ENCODE assay signal across 1 cellular context in the genomic region with DNA sequence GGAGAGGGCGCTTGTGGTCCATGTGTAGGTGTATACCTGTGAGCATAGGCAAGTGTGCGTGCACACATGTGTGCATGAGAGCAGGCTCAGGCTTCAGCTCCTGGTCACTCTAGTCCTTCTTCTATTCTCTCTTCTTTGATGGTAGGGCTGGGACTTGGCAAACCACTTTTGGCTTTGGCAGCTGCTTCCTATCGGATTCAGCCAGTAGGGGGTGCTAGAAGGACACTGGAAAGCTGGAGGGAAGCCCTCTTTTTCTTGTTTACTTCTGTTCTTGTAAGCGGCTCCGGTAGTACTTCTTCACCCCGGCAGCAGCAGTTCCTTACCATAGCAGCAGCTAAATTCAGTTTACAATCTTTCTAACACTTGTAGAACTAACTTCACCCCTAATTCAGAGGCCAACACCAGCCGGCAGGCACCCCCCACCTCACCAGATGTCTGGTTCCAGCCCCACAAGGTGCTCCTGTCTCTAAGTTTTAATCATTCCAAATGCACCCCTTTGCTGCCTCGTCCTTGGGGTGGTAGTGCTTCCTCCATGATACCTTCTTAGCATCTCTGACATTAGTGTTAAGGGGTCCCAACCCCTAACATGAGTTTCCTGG.
TF ChIP-seq lines count a peak whose summit lies in the region.

No MANE protein-coding gene starts in this region.

TF ChIP-seq in K562, 482 proteins besides CTCF, POLR2A, EP300 and RAD21 (continues in another document):
- TF ChIP-seq ATF1 (CRISPR knock-in tag; IDR thresholded peaks at IDR 0.05) (no peak), ATF1 (tag; IDR thresholded peaks at IDR 0.05) (no peak), ETV1 (tag; conservative IDR thresholded peaks at IDR 0.05; ENCODE audit: low read depth) (peak; percentile 30; the same call in 1 of the 2 replicates), SMARCA5 (IDR thresholded peaks at IDR 0.05) (no peak), STAG1 (CRISPR knock-in tag; IDR thresholded peaks at IDR 0.05; ENCODE audit: borderline replicate concordance) (peak; percentile 63), POLR3A (IDR thresholded peaks at IDR 0.05; ENCODE audit: borderline replicate concordance, extremely low read depth, insufficient read depth, insufficient read length) (no peak), RBM25 (IDR thresholded peaks at IDR 0.05; ENCODE audit: low read depth, low read length, severe bottlenecking) (no peak), RB1 (IDR thresholded peaks at IDR 0.05; ENCODE audit: low read depth) (0 out of 2 replicates have a peak, but pooled peaks have one; percentile 22), FOS (IDR thresholded peaks at IDR 0.05; ENCODE audit: extremely low read depth, insufficient read length) (no peak), FOXK1 (CRISPR knock-in tag; IDR thresholded peaks at IDR 0.05; ENCODE audit: borderline replicate concordance) (peak; percentile 67; the same call in 1 of the 2 replicates), FOXA3 (CRISPR knock-in tag; conservative IDR thresholded peaks at IDR 0.05 in 1 of 2, IDR thresholded peaks at IDR 0.05 in 1 of 2) (peak; percentile 35 to 55; a peak in 2 of 4 replicates), RBBP5 (IDR thresholded peaks at IDR 0.05; ENCODE audit: borderline replicate concordance, insufficient read depth, low read length, poor library complexity, severe bottlenecking) (no peak), MLLT1 (IDR thresholded peaks at IDR 0.05) (no peak), HCFC1 (IDR thresholded peaks at IDR 0.05; ENCODE audit: low read depth, low read length) (0 out of 2 replicates have a peak, but pooled peaks have one; percentile 35), USF2 (CRISPR knock-in tag; IDR thresholded peaks at IDR 0.05) (no peak), FOXK2 (conservative IDR thresholded peaks at IDR 0.05 in 1 of 2, IDR thresholded peaks at IDR 0.05 in 1 of 2; ENCODE audit: low read depth in 2 of 2) (peak; percentile 90 to 93), XRCC5 (IDR thresholded peaks at IDR 0.05; ENCODE audit: low read depth, low read length) (no peak), ZNF146 (CRISPR knock-in tag; IDR thresholded peaks at IDR 0.05; ENCODE audit: unreplicated experiment) (no peak), IFI16 (CRISPR knock-in tag; IDR thresholded peaks at IDR 0.05) (no peak), SMC3 (conservative IDR thresholded peaks at IDR 0.05; ENCODE audit: insufficient read depth, low read depth, low read length) (peak; percentile 52), MEF2D (tag; conservative IDR thresholded peaks at IDR 0.05; ENCODE audit: low read depth) (no peak), KAT2B (IDR thresholded peaks at IDR 0.05; ENCODE audit: low read depth, low read length) (no peak), JUND (IDR thresholded peaks at IDR 0.05; ENCODE audit: borderline replicate concordance, low read depth, low read length) (peak; percentile 19; the same call in 1 of the 2 replicates), JUND (tag; IDR thresholded peaks at IDR 0.05; ENCODE audit: borderline replicate concordance, low read depth, low read length) (no peak), JUN (IDR thresholded peaks at IDR 0.05; ENCODE audit: borderline replicate concordance, low read depth, low read length) (0 out of 2 replicates have a peak, but pooled peaks have one; percentile 22), JUN (CRISPR knock-in tag; IDR thresholded peaks at IDR 0.05; ENCODE audit: borderline replicate concordance) (no peak), ZNF280A (IDR thresholded peaks at IDR 0.05; ENCODE audit: low read depth, partially characterized antibody) (peak; percentile 65), ZNF77 (CRISPR knock-in tag; IDR thresholded peaks at IDR 0.05) (no peak), ZNF384 (IDR thresholded peaks at IDR 0.05; ENCODE audit: low read depth, low read length) (no peak), MYC (IDR thresholded peaks at IDR 0.05; ENCODE audit: low read depth, low read length) (0 out of 2 replicates have a peak, but pooled peaks have one; percentile 27), MYC (CRISPR knock-in tag; IDR thresholded peaks at IDR 0.05; ENCODE audit: borderline replicate concordance, low read depth) (no peak), FOXJ2 (tag; IDR thresholded peaks at IDR 0.05) (no peak), CBX3 (IDR thresholded peaks at IDR 0.05; ENCODE audit: borderline replicate concordance in 1 of 2, low read length in 2 of 2) (peak in 1 of 2 experiments; percentile 85; a peak in 2 of 3 replicates), ZKSCAN1 (IDR thresholded peaks at IDR 0.05; ENCODE audit: low read depth, low read length) (no peak), ZBED1 (IDR thresholded peaks at IDR 0.05) (no peak), CC2D1A (IDR thresholded peaks at IDR 0.05) (0 out of 2 replicates have a peak, but pooled peaks have one; percentile 31), MTA1 (IDR thresholded peaks at IDR 0.05; ENCODE audit: borderline replicate concordance) (no peak)
- TF ChIP-seq, protein P1, sequence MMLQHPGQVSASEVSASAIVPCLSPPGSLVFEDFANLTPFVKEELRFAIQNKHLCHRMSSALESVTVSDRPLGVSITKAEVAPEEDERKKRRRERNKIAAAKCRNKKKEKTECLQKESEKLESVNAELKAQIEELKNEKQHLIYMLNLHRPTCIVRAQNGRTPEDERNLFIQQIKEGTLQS (IDR thresholded peaks at IDR 0.05), result no peak
- TF ChIP-seq, protein P1 (CRISPR knock-in tag; conservative IDR thresholded peaks at IDR 0.05), result no peak
- TF ChIP-seq, protein P2, sequence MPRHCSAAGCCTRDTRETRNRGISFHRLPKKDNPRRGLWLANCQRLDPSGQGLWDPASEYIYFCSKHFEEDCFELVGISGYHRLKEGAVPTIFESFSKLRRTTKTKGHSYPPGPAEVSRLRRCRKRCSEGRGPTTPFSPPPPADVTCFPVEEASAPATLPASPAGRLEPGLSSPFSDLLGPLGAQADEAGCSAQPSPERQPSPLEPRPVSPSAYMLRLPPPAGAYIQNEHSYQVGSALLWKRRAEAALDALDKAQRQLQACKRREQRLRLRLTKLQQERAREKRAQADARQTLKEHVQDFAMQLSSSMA (CRISPR knock-in tag; IDR thresholded peaks at IDR 0.05), result no peak
- TF ChIP-seq, protein P3, sequence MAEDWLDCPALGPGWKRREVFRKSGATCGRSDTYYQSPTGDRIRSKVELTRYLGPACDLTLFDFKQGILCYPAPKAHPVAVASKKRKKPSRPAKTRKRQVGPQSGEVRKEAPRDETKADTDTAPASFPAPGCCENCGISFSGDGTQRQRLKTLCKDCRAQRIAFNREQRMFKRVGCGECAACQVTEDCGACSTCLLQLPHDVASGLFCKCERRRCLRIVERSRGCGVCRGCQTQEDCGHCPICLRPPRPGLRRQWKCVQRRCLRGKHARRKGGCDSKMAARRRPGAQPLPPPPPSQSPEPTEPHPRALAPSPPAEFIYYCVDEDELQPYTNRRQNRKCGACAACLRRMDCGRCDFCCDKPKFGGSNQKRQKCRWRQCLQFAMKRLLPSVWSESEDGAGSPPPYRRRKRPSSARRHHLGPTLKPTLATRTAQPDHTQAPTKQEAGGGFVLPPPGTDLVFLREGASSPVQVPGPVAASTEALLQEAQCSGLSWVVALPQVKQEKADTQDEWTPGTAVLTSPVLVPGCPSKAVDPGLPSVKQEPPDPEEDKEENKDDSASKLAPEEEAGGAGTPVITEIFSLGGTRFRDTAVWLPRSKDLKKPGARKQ (CRISPR knock-in tag; IDR thresholded peaks at IDR 0.05), result no peak
- TF ChIP-seq, protein P4, sequence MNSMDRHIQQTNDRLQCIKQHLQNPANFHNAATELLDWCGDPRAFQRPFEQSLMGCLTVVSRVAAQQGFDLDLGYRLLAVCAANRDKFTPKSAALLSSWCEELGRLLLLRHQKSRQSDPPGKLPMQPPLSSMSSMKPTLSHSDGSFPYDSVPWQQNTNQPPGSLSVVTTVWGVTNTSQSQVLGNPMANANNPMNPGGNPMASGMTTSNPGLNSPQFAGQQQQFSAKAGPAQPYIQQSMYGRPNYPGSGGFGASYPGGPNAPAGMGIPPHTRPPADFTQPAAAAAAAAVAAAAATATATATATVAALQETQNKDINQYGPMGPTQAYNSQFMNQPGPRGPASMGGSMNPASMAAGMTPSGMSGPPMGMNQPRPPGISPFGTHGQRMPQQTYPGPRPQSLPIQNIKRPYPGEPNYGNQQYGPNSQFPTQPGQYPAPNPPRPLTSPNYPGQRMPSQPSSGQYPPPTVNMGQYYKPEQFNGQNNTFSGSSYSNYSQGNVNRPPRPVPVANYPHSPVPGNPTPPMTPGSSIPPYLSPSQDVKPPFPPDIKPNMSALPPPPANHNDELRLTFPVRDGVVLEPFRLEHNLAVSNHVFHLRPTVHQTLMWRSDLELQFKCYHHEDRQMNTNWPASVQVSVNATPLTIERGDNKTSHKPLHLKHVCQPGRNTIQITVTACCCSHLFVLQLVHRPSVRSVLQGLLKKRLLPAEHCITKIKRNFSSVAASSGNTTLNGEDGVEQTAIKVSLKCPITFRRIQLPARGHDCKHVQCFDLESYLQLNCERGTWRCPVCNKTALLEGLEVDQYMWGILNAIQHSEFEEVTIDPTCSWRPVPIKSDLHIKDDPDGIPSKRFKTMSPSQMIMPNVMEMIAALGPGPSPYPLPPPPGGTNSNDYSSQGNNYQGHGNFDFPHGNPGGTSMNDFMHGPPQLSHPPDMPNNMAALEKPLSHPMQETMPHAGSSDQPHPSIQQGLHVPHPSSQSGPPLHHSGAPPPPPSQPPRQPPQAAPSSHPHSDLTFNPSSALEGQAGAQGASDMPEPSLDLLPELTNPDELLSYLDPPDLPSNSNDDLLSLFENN (IDR thresholded peaks at IDR 0.05; ENCODE audit: low read depth in 2 of 2, low read length in 2 of 2), result 0 out of 4 replicates have a peak, but pooled peaks of 1 of the 2 experiments have one; percentile 36
- TF ChIP-seq, protein P5, sequence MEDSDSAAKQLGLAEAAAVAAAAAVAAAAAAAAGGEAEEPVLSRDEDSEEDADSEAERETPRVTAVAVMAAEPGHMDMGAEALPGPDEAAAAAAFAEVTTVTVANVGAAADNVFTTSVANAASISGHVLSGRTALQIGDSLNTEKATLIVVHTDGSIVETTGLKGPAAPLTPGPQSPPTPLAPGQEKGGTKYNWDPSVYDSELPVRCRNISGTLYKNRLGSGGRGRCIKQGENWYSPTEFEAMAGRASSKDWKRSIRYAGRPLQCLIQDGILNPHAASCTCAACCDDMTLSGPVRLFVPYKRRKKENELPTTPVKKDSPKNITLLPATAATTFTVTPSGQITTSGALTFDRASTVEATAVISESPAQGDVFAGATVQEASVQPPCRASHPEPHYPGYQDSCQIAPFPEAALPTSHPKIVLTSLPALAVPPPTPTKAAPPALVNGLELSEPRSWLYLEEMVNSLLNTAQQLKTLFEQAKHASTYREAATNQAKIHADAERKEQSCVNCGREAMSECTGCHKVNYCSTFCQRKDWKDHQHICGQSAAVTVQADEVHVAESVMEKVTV (CRISPR knock-in tag; IDR thresholded peaks at IDR 0.05), result peak; percentile 59; the same call in 1 of the 2 replicates
- TF ChIP-seq, protein P6, sequence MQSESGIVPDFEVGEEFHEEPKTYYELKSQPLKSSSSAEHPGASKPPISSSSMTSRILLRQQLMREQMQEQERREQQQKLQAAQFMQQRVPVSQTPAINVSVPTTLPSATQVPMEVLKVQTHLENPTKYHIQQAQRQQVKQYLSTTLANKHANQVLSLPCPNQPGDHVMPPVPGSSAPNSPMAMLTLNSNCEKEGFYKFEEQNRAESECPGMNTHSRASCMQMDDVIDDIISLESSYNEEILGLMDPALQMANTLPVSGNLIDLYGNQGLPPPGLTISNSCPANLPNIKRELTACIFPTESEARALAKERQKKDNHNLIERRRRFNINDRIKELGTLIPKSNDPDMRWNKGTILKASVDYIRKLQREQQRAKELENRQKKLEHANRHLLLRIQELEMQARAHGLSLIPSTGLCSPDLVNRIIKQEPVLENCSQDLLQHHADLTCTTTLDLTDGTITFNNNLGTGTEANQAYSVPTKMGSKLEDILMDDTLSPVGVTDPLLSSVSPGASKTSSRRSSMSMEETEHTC (IDR thresholded peaks at IDR 0.05), result no peak
- TF ChIP-seq, protein P7, sequence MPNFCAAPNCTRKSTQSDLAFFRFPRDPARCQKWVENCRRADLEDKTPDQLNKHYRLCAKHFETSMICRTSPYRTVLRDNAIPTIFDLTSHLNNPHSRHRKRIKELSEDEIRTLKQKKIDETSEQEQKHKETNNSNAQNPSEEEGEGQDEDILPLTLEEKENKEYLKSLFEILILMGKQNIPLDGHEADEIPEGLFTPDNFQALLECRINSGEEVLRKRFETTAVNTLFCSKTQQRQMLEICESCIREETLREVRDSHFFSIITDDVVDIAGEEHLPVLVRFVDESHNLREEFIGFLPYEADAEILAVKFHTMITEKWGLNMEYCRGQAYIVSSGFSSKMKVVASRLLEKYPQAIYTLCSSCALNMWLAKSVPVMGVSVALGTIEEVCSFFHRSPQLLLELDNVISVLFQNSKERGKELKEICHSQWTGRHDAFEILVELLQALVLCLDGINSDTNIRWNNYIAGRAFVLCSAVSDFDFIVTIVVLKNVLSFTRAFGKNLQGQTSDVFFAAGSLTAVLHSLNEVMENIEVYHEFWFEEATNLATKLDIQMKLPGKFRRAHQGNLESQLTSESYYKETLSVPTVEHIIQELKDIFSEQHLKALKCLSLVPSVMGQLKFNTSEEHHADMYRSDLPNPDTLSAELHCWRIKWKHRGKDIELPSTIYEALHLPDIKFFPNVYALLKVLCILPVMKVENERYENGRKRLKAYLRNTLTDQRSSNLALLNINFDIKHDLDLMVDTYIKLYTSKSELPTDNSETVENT (CRISPR knock-in tag; IDR thresholded peaks at IDR 0.05), result no peak
